ENCODE assay signal across 8 cellular contexts in genomic region chr1:210250665-210250997, GRCh38. TPM values are rescaled to one million over a fixed set of nuclear protein-coding genes. Genes with fewer than 3 reads are reported as not detected.
DNase-seq lines count a peak whose midpoint lies in the region; ATAC-seq and TF ChIP-seq lines count a peak whose summit lies in the region.

No MANE protein-coding gene starts in this region.

- no peaks in the 10 kb centered on the region for H3K36me3 Mint-ChIP-seq in activated B cell treated with CpG ODN at 0.5 μM for 24 hours (ENCODE audit: low read depth)

- H3K4me1 Mint-ChIP-seq in activated B cell treated with CpG ODN at 0.5 μM for 24 hours: peaks cover 29% of the 10 kb centered on the region

- no peak overlapping the region for H3K4me3 ChIP-seq in KMS-11 (IDR thresholded peaks at IDR 0.05; ENCODE audit: insufficient read depth, low read depth, low read length)

- H3K36me3 ChIP-seq in KMS-11 (ENCODE audit: insufficient read depth): no peaks in the 10 kb centered on the region

- H3K4me1 ChIP-seq in KMS-11 (ENCODE audit: low read depth, poor library complexity, severe bottlenecking): peaks cover 38% of the 10 kb centered on the region

- no peak overlapping the region for H3K27ac ChIP-seq in KMS-11

- DNase-seq in DMS153 (lab: John Stamatoyannopoulos, UW): peak; percentile 54
- no peak for DNase-seq in activated B cell treated with CpG ODN at 0.5 μM for 24 hours
- DNase-seq in iPS-NIHi11 (ENCODE audit: low spot score): peak; percentile 68
- no peak for DNase-seq in stimulated activated naive CD8-positive, alpha-beta T cell treated with anti-CD3 and anti-CD28 coated beads, Interleukin-15, Interleukin-2, amounts not matched to agents 100 U/mL and 50 U/mL, for 24 hours
- no peak for DNase-seq in activated gamma-delta T cell treated with Interleukin-2 at 50 U/mL for 16 hours
- DNase-seq in NK-92 treated with Interleukin-12 subunit alpha and Interleukin-12 subunit beta, amount 100 ng/mL, for 24 hours (lab: John Stamatoyannopoulos, UW): no peak

- TF ChIP-seq CTCF in KMS-11 (conservative IDR thresholded peaks at IDR 0.05; ENCODE audit: low read depth, low read length) (no peak), activated B cell treated with CpG ODN at 0.5 μM for 24 hours (IDR thresholded peaks at IDR 0.05) (no peak)

- H3K79me2 ChIP-seq in KMS-11 (ENCODE audit: insufficient read depth, low read depth): no peaks in the 10 kb centered on the region

- no peak overlapping the region for H3K9ac ChIP-seq in KMS-11

- H3K4me3 Mint-ChIP-seq in activated B cell treated with CpG ODN at 0.5 μM for 24 hours: peak overlapping the region; percentile 77

- ATAC-seq in activated B cell treated with CpG ODN at 0.5 μM for 24 hours (ENCODE audit: low read depth): peak; percentile 50
- peak; percentile 12 for ATAC-seq in stimulated activated naive CD8-positive, alpha-beta T cell treated with anti-CD3 and anti-CD28 coated beads, Interleukin-15, Interleukin-2, amounts not matched to agents 100 U/mL and 50 U/mL, for 24 hours
- ATAC-seq in HG03175 (IDR thresholded peaks at IDR 0.05; ENCODE audit: unreplicated experiment): no peak

- no peaks in the 10 kb centered on the region for H3K27me3 ChIP-seq in KMS-11 (ENCODE audit: insufficient read depth, low read depth)

- CTCF ChIA-PET in activated B cell treated with CpG ODN at 0.5 μM for 24 hours (lab: Charles Lee): interaction anchor here (0.8 kb wide), 1 partner anchor 152 kb away, joined by 3 read pairs; no protein-coding TSS in a partner anchor

- no peaks in the 10 kb centered on the region for H4K20me1 ChIP-seq in KMS-11 (ENCODE audit: insufficient read depth)

- H3K9me3 Mint-ChIP-seq in activated B cell treated with CpG ODN at 0.5 μM for 24 hours: no peaks in the 10 kb centered on the region

- peak overlapping the region; percentile 73; the same call in 1 of the 2 replicates for H3K4me2 ChIP-seq in KMS-11

- peaks cover 42% of the 10 kb centered on the region for H3K27me3 Mint-ChIP-seq in activated B cell treated with CpG ODN at 0.5 μM for 24 hours

- H3K27ac Mint-ChIP-seq in activated B cell treated with CpG ODN at 0.5 μM for 24 hours: no peak overlapping the region

- POLR2A ChIA-PET in activated B cell treated with CpG ODN at 0.5 μM for 24 hours (lab: Charles Lee): interaction anchor here (0.9 kb wide), 1 partner anchor 155 kb away, joined by 4 read pairs; no protein-coding TSS in a partner anchor

- intact Hi-C loops in activated B cell treated with CpG ODN at 0.5 μM for 24 hours (cut with micrococcal nuclease): loop anchor here (1.0 kb wide), 1 partner anchor 19 kb away; no protein-coding TSS in a partner anchor

- no peak overlapping the region for H2AFZ ChIP-seq in KMS-11 (ENCODE audit: low read depth)

RNA-seq across cellular contexts. Expression of gene SERTAD4, which starts 18.0 kb away (rescaled TPM):
- not detected in 2 replicates for total RNA-seq in activated B cell treated with CpG ODN at 0.5 μM for 24 hours

Comparison
In these comparisons a context has a peak if more than half of its experiments do, and no peak if none do; other contexts are left out.
1. DNase-seq: peak in DMS153 (single experiment) and iPS-NIHi11 (single experiment); none in activated B cell treated with CpG ODN at 0.5 μM for 24 hours (single experiment), stimulated activated naive CD8-positive, alpha-beta T cell treated with anti-CD3 and anti-CD28 coated beads, Interleukin-15, Interleukin-2, amounts not matched to agents 100 U/mL and 50 U/mL, for 24 hours (single experiment), activated gamma-delta T cell treated with Interleukin-2 at 50 U/mL for 16 hours (single experiment) and NK-92 treated with Interleukin-12 subunit alpha and Interleukin-12 subunit beta, amount 100 ng/mL, for 24 hours (single experiment).